Comparison of ENCODE assay signal across 15 cellular contexts in the genomic region with DNA sequence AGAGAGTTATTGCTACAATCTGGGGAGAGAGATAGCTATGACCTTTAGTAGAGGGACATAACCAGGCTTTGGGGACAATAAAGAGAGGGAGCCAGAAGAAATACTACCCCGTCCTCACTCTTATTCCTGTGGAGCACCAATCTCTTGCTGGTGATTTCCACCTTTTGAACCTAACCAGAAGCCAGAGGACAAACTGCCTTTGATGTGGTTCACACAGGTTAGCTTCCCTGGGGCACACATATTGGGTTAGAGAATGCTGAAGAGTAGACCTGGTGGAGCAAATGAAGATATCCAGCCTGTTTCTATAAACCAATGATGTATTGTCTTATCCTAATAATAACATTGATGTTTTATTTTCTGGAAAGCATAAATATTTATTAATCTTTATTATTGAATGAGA.
DNase-seq lines count a peak whose midpoint lies in the region; TF ChIP-seq lines count a peak whose summit lies in the region.
"Had no signal": no experiment of that assay in that cellular context is flagged by ENCODE, and none has a peak within 500 bp of the region (broad histone marks: within the 10 kb centered on the region; RNA-seq: fewer than 3 reads in every experiment).

No MANE protein-coding gene starts in this region.

- no peaks in the 10 kb centered on the region for H4K20me1 ChIP-seq in BLaER1 treated with 17β-estradiol and CSF1 and Interleukin-3, amounts not matched to agents 10 nM and 100 nM

- peak overlapping the region; percentile 50 for H3K27ac ChIP-seq in 22Rv1
- H3K27ac ChIP-seq in BLaER1 treated with 17β-estradiol and CSF1 and Interleukin-3, amounts not matched to agents 10 nM and 100 nM: no peak overlapping the region
- H3K27ac ChIP-seq: GM23248 had no signal

- peaks cover 0 to 65% (median 32%) of the 10 kb centered on the region in 10 experiments; a peak in 15 of 20 replicates for H3K4me1 ChIP-seq in BLaER1 treated with 17β-estradiol and CSF1 and Interleukin-3, amounts not matched to agents 10 nM and 100 nM

- H3K4me3 ChIP-seq in BLaER1 treated with 17β-estradiol and CSF1 and Interleukin-3, amounts not matched to agents 10 nM and 100 nM: no peak overlapping the region; a peak in 2 of 20 replicates
- H3K4me3 ChIP-seq: GM23248 had no signal

- TF ChIP-seq POLR2A in erythroblast (IDR thresholded peaks at IDR 0.05; ENCODE audit: low read length): no peak

- H3K9ac ChIP-seq in BLaER1 treated with 17β-estradiol and CSF1 and Interleukin-3, amounts not matched to agents 10 nM and 100 nM: no peak overlapping the region
- H3K9ac ChIP-seq: GM23248 had no signal

- TF ChIP-seq CTCF in 22Rv1 (IDR thresholded peaks at IDR 0.05): no peak

- DNase-seq in SW480 (ENCODE audit: low spot score) (peak; percentile 48), islet precursor cell (peak; percentile 53), DMS79 (lab: John Stamatoyannopoulos, UW) (no peak), AG08395 (ENCODE audit: low spot score) (no peak), erythroblast (lab: John Stamatoyannopoulos, UW) (no peak)
- DNase-seq: C1 segment of cervical spinal cord; Calu3; CD4-positive, alpha-beta memory T cell; COR-L47; DMS79 treated with DMSO at 0.1 percent for 48 hours; GM23248; H7; HCEC 1CT had no signal

- H3K27me3 ChIP-seq in BLaER1 treated with 17β-estradiol and CSF1 and Interleukin-3, amounts not matched to agents 10 nM and 100 nM: no peaks in the 10 kb centered on the region

- H3K4me2 ChIP-seq in BLaER1 treated with 17β-estradiol and CSF1 and Interleukin-3, amounts not matched to agents 10 nM and 100 nM: peak overlapping the region in 7 of 11 experiments; percentile 11 to 65 (median 27); a peak in 10 of 22 replicates

- H3K36me3 ChIP-seq in BLaER1 treated with 17β-estradiol and CSF1 and Interleukin-3, amounts not matched to agents 10 nM and 100 nM: peaks cover 0 to 24% (median 0%) of the 10 kb centered on the region in 11 experiments; a peak in 7 of 22 replicates

- H3K9me3 ChIP-seq in BLaER1 treated with 17β-estradiol and CSF1 and Interleukin-3, amounts not matched to agents 10 nM and 100 nM (replicated peaks in 1 of 11): peaks cover 11 to 37% (median 28%) of the 10 kb centered on the region in 11 experiments; a peak in 21 of 22 replicates

Comparison
In these comparisons a context has a peak if more than half of its experiments do, and no peak if none do; other contexts are left out.
1. DNase-seq: peak in SW480 (single experiment) and islet precursor cell (single experiment); none in DMS79 (single experiment), AG08395 (single experiment) and erythroblast (0 of 2).